14 cellular contexts compared by ENCODE assay signal in genomic region chr10:60353519-60354258, GRCh38. TPM values are rescaled to one million over a fixed set of nuclear protein-coding genes. Genes with fewer than 3 reads are reported as not detected.
A peak's percentile ranks its signal among the peaks of the same experiment; 100 is the strongest.
DNase-seq lines count a peak whose midpoint lies in the region; ATAC-seq, FAIRE-seq and TF ChIP-seq lines count a peak whose summit lies in the region.
"Had no signal": no experiment of that assay in that cellular context is flagged by ENCODE, and none has a peak within 500 bp of the region (broad histone marks: within the 10 kb centered on the region; RNA-seq: fewer than 3 reads in every experiment).

No MANE protein-coding gene starts in this region.

- H3K4me1 ChIP-seq in right lobe of liver (no peaks in the 10 kb centered on the region), testis (no peaks in the 10 kb centered on the region), upper lobe of right lung (no peaks in the 10 kb centered on the region), left lung (no peaks in the 10 kb centered on the region)
- H3K4me1 ChIP-seq: breast epithelium had no signal

- H3K9me3 ChIP-seq in right lobe of liver: no peaks in the 10 kb centered on the region
- H3K9me3 ChIP-seq in testis: no peaks in the 10 kb centered on the region
- no peaks in the 10 kb centered on the region for H3K9me3 ChIP-seq in upper lobe of right lung
- no peaks in the 10 kb centered on the region for H3K9me3 ChIP-seq in left lung
- H3K9me3 ChIP-seq: breast epithelium had no signal

- no peak for FAIRE-seq in D721Med (lab: Jason Lieb, UNC)
- FAIRE-seq: H54, islet of Langerhans had no signal

- DNase-seq in NCI-H2107 treated with DMSO at 0.1 percent for 48 hours (lab: John Stamatoyannopoulos, UW; ENCODE audit: unreplicated experiment) (peak; percentile 2), NCI-H2107 (lab: John Stamatoyannopoulos, UW) (no peak), dermis microvascular lymphatic vessel endothelial cell (ENCODE audit: low read depth in 2 of 2) (peak; percentile 9 to 12), right lobe of liver (peak in 2 of 3 donors; percentile 42 to 43), testis (peak; percentile 23), upper lobe of right lung (no peak), left lung (no peak), D721Med (ENCODE audit: insufficient read length, low spot score) (no peak)
- DNase-seq: 8988T; activated CD4-positive, alpha-beta T cell treated with anti-CD3 and anti-CD28 coated beads, Interleukin-2, amount 50 U/mL, for 4 hours; stimulated activated CD4-positive, alpha-beta T cell treated with anti-CD3 and anti-CD28 coated beads, Interleukin-2, amount 100 ng/mL, for 24 hours had no signal

- H3K27me3 ChIP-seq in right lobe of liver (no peaks in the 10 kb centered on the region), testis (no peaks in the 10 kb centered on the region), upper lobe of right lung (no peaks in the 10 kb centered on the region), left lung (no peaks in the 10 kb centered on the region)
- H3K27me3 ChIP-seq: breast epithelium had no signal

- intact Hi-C loops in right lobe of liver (cut with DNase I) (no loop called here), testis (cut with DNase I; ENCODE audit: low total_unique reads) (no loop called here), upper lobe of right lung (cut with DNase I) (no loop called here), left lung (cut with DNase I) (no loop called here)

- TF ChIP-seq POLR2A in right lobe of liver (IDR thresholded peaks at IDR 0.05): no peak
- no peak for TF ChIP-seq POLR2A in testis (IDR thresholded peaks at IDR 0.05)

- TF ChIP-seq CTCF in right lobe of liver (IDR thresholded peaks at IDR 0.05) (no peak), testis (IDR thresholded peaks at IDR 0.05) (no peak), upper lobe of right lung (IDR thresholded peaks at IDR 0.05) (no peak), left lung (IDR thresholded peaks at IDR 0.05) (no peak), D721Med (IDR thresholded peaks at IDR 0.05; ENCODE audit: insufficient read depth, missing control alignments) (no peak)

- H3K4me3 ChIP-seq in right lobe of liver: no peak overlapping the region
- no peak overlapping the region for H3K4me3 ChIP-seq in testis
- H3K4me3 ChIP-seq in upper lobe of right lung: no peak overlapping the region
- H3K4me3 ChIP-seq in left lung: no peak overlapping the region
- H3K4me3 ChIP-seq: breast epithelium had no signal

- H3K36me3 ChIP-seq in right lobe of liver: no peaks in the 10 kb centered on the region
- H3K36me3 ChIP-seq in testis (ENCODE audit: low read depth, missing control alignments): no peaks in the 10 kb centered on the region
- no peaks in the 10 kb centered on the region for H3K36me3 ChIP-seq in upper lobe of right lung
- H3K36me3 ChIP-seq in left lung: no peaks in the 10 kb centered on the region
- H3K36me3 ChIP-seq: breast epithelium had no signal

- ATAC-seq in right lobe of liver: peak; percentile 58 to 96 (median 66)
- ATAC-seq in upper lobe of right lung: no peak
- no peak for ATAC-seq in left lung

- WGBS in right lobe of liver (ENCODE audit: insufficient coverage, low coverage, low lambda C conversion rate, missing lambda C conversion rate): 33% methylated on average over 8 of the region's 9 CpGs
- WGBS in testis, 2 donors: 44 to 49% methylated on average over 9 of the region's 9 CpGs

- H3K27ac ChIP-seq in right lobe of liver (peak overlapping the region in 2 of 3 donors; percentile 21 to 22), testis (no peak overlapping the region), upper lobe of right lung (no peak overlapping the region), left lung (no peak overlapping the region)
- H3K27ac ChIP-seq: breast epithelium had no signal

RNA-seq across cellular contexts. Expression of gene ANK3, which starts 36.0 kb away (rescaled TPM):
- 0.51 and 0.77 TPM in 2 replicates for total RNA-seq in dermis microvascular lymphatic vessel endothelial cell
- 10 to 100 TPM in 5 of 6 experiments, 1 to 10 TPM in 1; 7.8 to 25.7 (median 16.6) TPM for total RNA-seq in right lobe of liver
- 10 to 100 TPM; 38.6 to 39.9 TPM for total RNA-seq in testis
- 23.5 TPM for polyA plus RNA-seq in testis (ENCODE audit: insufficient read depth, low read depth, low replicate concordance)
- total RNA-seq in upper lobe of right lung: 91.1 TPM
- 10 to 100 TPM; 63.7 to 74.1 TPM for total RNA-seq in left lung

Comparison
In these comparisons a context has a peak if more than half of its experiments do, and no peak if none do; other contexts are left out.
1. DNase-seq: peak in NCI-H2107 treated with DMSO at 0.1 percent for 48 hours (single experiment), dermis microvascular lymphatic vessel endothelial cell (2 of 2), right lobe of liver (2 of 3) and testis (single experiment); none in NCI-H2107 (single experiment), upper lobe of right lung (single experiment), left lung (0 of 2) and D721Med (single experiment).
2. ATAC-seq: peak in right lobe of liver (4 of 4); none in upper lobe of right lung (single experiment) and left lung (single experiment).
3. H3K27ac ChIP-seq: peak in right lobe of liver (2 of 3); none in testis (0 of 2), upper lobe of right lung (single experiment) and left lung (0 of 2).